ENCODE assay signal across 1 cellular context in genomic region chr2:191013876-191014652, GRCh38.
A peak's percentile ranks its signal among the peaks of the same experiment; 100 is the strongest.
TF ChIP-seq lines count a peak whose summit lies in the region.

Gene STAT1 (minus strand): TSS chr2:191014171. CDS start chr2:191010003, 4,168 bp downstream.

TF ChIP-seq in HepG2, 621 proteins besides CTCF, POLR2A, EP300 and RAD21 (continued from another document and continues in another):
- TF ChIP-seq, protein P1, sequence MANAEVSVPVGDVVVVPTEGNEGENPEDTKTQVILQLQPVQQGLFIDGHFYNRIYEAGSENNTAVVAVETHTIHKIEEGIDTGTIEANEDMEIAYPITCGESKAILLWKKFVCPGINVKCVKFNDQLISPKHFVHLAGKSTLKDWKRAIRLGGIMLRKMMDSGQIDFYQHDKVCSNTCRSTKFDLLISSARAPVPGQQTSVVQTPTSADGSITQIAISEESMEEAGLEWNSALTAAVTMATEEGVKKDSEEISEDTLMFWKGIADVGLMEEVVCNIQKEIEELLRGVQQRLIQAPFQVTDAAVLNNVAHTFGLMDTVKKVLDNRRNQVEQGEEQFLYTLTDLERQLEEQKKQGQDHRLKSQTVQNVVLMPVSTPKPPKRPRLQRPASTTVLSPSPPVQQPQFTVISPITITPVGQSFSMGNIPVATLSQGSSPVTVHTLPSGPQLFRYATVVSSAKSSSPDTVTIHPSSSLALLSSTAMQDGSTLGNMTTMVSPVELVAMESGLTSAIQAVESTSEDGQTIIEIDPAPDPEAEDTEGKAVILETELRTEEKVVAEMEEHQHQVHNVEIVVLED (CRISPR knock-in tag; IDR thresholded peaks at IDR 0.05; ENCODE audit: borderline replicate concordance) = peak; percentile 96
- TF ChIP-seq GABPA (IDR thresholded peaks at IDR 0.05; ENCODE audit: low read depth, low read length) (peak; percentile 90), GABPA (CRISPR knock-in tag; IDR thresholded peaks at IDR 0.05; ENCODE audit: low read depth) (peak; percentile 90), CHD4 (IDR thresholded peaks at IDR 0.05; ENCODE audit: borderline replicate concordance, low read length) (no peak), HNRNPLL (IDR thresholded peaks at IDR 0.05; ENCODE audit: low read depth, low read length, poor library complexity, severe bottlenecking) (peak; percentile 94), ZNF746 (CRISPR knock-in tag; IDR thresholded peaks at IDR 0.05) (0 out of 2 replicates have a peak, but pooled peaks have one; percentile 63), SIX4 (CRISPR knock-in tag; IDR thresholded peaks at IDR 0.05) (peak; percentile 74), DNMT1 (CRISPR knock-in tag; IDR thresholded peaks at IDR 0.05) (peak; percentile 91; the same call in 1 of the 2 replicates), IRF2 (CRISPR knock-in tag; IDR thresholded peaks at IDR 0.05) (peak; percentile 100), NPAS2 (CRISPR knock-in tag; IDR thresholded peaks at IDR 0.05; ENCODE audit: borderline replicate concordance) (no peak), GRHL1 (CRISPR knock-in tag; conservative IDR thresholded peaks at IDR 0.05) (no peak), PRDM15 (CRISPR knock-in tag; IDR thresholded peaks at IDR 0.05) (no peak), KDM3A (CRISPR knock-in tag; IDR thresholded peaks at IDR 0.05; ENCODE audit: low read depth) (peak; percentile 98), MNT (IDR thresholded peaks at IDR 0.05) (peak; percentile 93), DMAP1 (CRISPR knock-in tag; IDR thresholded peaks at IDR 0.05) (peak; percentile 98), PCBP1 (IDR thresholded peaks at IDR 0.05; ENCODE audit: borderline replicate concordance, low read depth, low read length) (peak; percentile 89; the same call in 1 of the 2 replicates), DPF2 (CRISPR knock-in tag; IDR thresholded peaks at IDR 0.05; ENCODE audit: borderline replicate concordance, low read depth) (peak; percentile 43; the same call in 1 of the 2 replicates), HDAC6 (IDR thresholded peaks at IDR 0.05; ENCODE audit: low read depth, low read length) (no peak), ATAD3A (CRISPR knock-in tag; IDR thresholded peaks at IDR 0.05) (no peak), ZNF570 (CRISPR knock-in tag; IDR thresholded peaks at IDR 0.05; ENCODE audit: borderline replicate concordance) (peak; percentile 89), KAT2B (IDR thresholded peaks at IDR 0.05; ENCODE audit: borderline replicate concordance, low read depth, low read length) (no peak), ZNF768 (CRISPR knock-in tag; IDR thresholded peaks at IDR 0.05) (peak; percentile 78), ADNP (CRISPR knock-in tag; IDR thresholded peaks at IDR 0.05) (no peak), HMG20A (CRISPR knock-in tag; IDR thresholded peaks at IDR 0.05; ENCODE audit: borderline replicate concordance) (peak; percentile 78; the same call in 1 of the 2 replicates), ZNF672 (CRISPR knock-in tag; IDR thresholded peaks at IDR 0.05) (peak; percentile 82; the same call in 1 of the 2 replicates), ZNF235 (CRISPR knock-in tag; IDR thresholded peaks at IDR 0.05; ENCODE audit: borderline replicate concordance) (peak; percentile 81; the same call in 1 of the 2 replicates), HBP1 (CRISPR knock-in tag; IDR thresholded peaks at IDR 0.05; ENCODE audit: low read depth) (peak; percentile 94), ZNF773 (CRISPR knock-in tag; IDR thresholded peaks at IDR 0.05; ENCODE audit: borderline replicate concordance) (no peak), CCDC6 (CRISPR knock-in tag; IDR thresholded peaks at IDR 0.05) (peak; percentile 99), ZNF839 (CRISPR knock-in tag; IDR thresholded peaks at IDR 0.05; ENCODE audit: borderline replicate concordance) (peak; percentile 89)
- TF ChIP-seq, protein P2, sequence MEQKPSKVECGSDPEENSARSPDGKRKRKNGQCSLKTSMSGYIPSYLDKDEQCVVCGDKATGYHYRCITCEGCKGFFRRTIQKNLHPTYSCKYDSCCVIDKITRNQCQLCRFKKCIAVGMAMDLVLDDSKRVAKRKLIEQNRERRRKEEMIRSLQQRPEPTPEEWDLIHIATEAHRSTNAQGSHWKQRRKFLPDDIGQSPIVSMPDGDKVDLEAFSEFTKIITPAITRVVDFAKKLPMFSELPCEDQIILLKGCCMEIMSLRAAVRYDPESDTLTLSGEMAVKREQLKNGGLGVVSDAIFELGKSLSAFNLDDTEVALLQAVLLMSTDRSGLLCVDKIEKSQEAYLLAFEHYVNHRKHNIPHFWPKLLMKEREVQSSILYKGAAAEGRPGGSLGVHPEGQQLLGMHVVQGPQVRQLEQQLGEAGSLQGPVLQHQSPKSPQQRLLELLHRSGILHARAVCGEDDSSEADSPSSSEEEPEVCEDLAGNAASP (CRISPR knock-in tag; IDR thresholded peaks at IDR 0.05; ENCODE audit: borderline replicate concordance) = peak; percentile 77
- TF ChIP-seq, protein P3, sequence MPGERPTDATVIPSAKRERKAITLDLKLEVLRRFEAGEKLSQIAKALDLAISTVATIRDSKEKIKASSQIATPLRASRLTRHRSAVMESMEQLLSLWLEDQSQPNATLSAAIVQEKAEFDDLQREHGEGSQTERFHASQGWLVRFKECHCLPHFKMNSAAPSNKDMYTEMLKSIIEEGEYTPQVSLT (CRISPR knock-in tag; IDR thresholded peaks at IDR 0.05; ENCODE audit: borderline replicate concordance, low read depth) = 0 out of 2 replicates have a peak, but pooled peaks have one; percentile 45
- TF ChIP-seq, protein P4, sequence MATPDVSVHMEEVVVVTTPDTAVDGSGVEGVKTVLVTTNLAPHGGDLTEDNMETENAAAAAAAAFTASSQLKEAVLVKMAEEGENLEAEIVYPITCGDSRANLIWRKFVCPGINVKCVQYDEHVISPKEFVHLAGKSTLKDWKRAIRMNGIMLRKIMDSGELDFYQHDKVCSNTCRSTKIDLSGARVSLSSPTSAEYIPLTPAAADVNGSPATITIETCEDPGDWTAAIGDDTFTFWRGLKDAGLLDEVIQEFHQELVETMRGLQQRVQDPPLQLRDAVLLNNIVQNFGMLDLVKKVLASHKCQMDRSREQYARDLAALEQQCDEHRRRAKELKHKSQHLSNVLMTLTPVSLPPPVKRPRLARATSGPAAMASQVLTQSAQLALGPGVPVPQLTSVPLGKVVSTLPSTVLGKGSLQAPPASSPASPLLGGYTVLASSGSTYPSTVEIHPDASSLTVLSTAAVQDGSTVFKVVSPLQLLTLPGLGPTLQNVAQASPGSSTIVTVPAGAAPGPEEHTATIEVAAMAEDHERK (CRISPR knock-in tag; IDR thresholded peaks at IDR 0.05; ENCODE audit: low read depth) = peak; percentile 87
- TF ChIP-seq, protein P5, sequence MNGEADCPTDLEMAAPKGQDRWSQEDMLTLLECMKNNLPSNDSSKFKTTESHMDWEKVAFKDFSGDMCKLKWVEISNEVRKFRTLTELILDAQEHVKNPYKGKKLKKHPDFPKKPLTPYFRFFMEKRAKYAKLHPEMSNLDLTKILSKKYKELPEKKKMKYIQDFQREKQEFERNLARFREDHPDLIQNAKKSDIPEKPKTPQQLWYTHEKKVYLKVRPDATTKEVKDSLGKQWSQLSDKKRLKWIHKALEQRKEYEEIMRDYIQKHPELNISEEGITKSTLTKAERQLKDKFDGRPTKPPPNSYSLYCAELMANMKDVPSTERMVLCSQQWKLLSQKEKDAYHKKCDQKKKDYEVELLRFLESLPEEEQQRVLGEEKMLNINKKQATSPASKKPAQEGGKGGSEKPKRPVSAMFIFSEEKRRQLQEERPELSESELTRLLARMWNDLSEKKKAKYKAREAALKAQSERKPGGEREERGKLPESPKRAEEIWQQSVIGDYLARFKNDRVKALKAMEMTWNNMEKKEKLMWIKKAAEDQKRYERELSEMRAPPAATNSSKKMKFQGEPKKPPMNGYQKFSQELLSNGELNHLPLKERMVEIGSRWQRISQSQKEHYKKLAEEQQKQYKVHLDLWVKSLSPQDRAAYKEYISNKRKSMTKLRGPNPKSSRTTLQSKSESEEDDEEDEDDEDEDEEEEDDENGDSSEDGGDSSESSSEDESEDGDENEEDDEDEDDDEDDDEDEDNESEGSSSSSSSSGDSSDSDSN (CRISPR knock-in tag; IDR thresholded peaks at IDR 0.05) = peak; percentile 92
- TF ChIP-seq, protein P6, sequence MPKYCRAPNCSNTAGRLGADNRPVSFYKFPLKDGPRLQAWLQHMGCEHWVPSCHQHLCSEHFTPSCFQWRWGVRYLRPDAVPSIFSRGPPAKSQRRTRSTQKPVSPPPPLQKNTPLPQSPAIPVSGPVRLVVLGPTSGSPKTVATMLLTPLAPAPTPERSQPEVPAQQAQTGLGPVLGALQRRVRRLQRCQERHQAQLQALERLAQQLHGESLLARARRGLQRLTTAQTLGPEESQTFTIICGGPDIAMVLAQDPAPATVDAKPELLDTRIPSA (CRISPR knock-in tag; IDR thresholded peaks at IDR 0.05; ENCODE audit: borderline replicate concordance) = peak; percentile 97; the same call in 1 of the 2 replicates
- TF ChIP-seq, protein P7, sequence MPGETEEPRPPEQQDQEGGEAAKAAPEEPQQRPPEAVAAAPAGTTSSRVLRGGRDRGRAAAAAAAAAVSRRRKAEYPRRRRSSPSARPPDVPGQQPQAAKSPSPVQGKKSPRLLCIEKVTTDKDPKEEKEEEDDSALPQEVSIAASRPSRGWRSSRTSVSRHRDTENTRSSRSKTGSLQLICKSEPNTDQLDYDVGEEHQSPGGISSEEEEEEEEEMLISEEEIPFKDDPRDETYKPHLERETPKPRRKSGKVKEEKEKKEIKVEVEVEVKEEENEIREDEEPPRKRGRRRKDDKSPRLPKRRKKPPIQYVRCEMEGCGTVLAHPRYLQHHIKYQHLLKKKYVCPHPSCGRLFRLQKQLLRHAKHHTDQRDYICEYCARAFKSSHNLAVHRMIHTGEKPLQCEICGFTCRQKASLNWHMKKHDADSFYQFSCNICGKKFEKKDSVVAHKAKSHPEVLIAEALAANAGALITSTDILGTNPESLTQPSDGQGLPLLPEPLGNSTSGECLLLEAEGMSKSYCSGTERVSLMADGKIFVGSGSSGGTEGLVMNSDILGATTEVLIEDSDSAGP (CRISPR knock-in tag; IDR thresholded peaks at IDR 0.05; ENCODE audit: borderline replicate concordance) = peak; percentile 97; the same call in 1 of the 2 replicates
- TF ChIP-seq, protein P8, sequence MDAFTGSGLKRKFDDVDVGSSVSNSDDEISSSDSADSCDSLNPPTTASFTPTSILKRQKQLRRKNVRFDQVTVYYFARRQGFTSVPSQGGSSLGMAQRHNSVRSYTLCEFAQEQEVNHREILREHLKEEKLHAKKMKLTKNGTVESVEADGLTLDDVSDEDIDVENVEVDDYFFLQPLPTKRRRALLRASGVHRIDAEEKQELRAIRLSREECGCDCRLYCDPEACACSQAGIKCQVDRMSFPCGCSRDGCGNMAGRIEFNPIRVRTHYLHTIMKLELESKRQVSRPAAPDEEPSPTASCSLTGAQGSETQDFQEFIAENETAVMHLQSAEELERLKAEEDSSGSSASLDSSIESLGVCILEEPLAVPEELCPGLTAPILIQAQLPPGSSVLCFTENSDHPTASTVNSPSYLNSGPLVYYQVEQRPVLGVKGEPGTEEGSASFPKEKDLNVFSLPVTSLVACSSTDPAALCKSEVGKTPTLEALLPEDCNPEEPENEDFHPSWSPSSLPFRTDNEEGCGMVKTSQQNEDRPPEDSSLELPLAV (CRISPR knock-in tag; conservative IDR thresholded peaks at IDR 0.05; ENCODE audit: low read depth) = no peak
